In the genomic region with DNA sequence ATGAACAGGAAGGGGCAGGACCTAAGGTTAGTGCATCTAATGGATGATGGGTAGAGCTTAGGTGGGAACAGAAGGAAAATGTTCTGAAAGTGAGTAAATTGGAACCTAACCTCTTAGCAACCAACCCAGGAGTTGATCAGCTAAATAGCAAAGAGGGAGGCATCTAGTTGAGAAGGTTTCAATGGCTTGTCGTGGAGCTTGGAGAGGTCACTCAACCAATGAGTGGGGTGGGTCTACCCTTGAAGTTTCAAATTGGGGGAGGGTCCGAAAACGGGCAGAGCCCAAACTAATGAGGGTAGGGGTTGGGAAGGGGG, we compare ENCODE assay signal across 9 cellular contexts. TPM values are rescaled to one million over a fixed set of nuclear protein-coding genes. Genes with fewer than 3 reads are reported as not detected.
DNase-seq lines count a peak whose midpoint lies in the region; ATAC-seq, FAIRE-seq and TF ChIP-seq lines count a peak whose summit lies in the region.
"Had no signal": no experiment of that assay in that cellular context is flagged by ENCODE, and none has a peak within 500 bp of the region (broad histone marks: within the 10 kb centered on the region; RNA-seq: fewer than 3 reads in every experiment).

No MANE protein-coding gene starts in this region.

- no peak for ATAC-seq in GM12878
- ATAC-seq in naive B cell (ENCODE audit: low read depth in 2 of 2): no peak
- no peak for ATAC-seq in HG02798 (IDR thresholded peaks at IDR 0.05; ENCODE audit: poor library complexity, unreplicated experiment)

- RAD21 ChIA-PET in GM12878 (lab: Charles Lee; ENCODE audit: unreplicated experiment): interaction anchor here (0.8 to 1.5 kb wide), 7 partner anchors 16 to 430 kb away, joined by 3 to 4 read pairs (median 3); a partner anchor contains a TSS

- H3K27me3 ChIP-seq in AG04450 (ENCODE audit: control insufficient read depth, insufficient read depth, low read length) (peaks cover 3% of the 10 kb centered on the region), GM12878 (replicated peaks in 1 of 2; ENCODE audit: control insufficient read depth in 2 of 2, insufficient read depth in 2 of 2, low read length in 1 of 2) (peaks cover 4 to 9% of the 10 kb centered on the region in 2 experiments; a peak in 3 of 4 replicates)

- 33% methylated on average over 3 of the region's 3 CpGs for WGBS in GM12878 (ENCODE audit: insufficient coverage, insufficient replicate concordance, low lambda C conversion rate, missing lambda C conversion rate)

- H3K4me1 ChIP-seq in GM12878 (ENCODE audit: control insufficient read depth, insufficient read depth, low read length): peaks cover 4% of the 10 kb centered on the region
- H3K4me1 ChIP-seq: foreskin keratinocyte had no signal

- H3K9me3 Mint-ChIP-seq in HFFc6 (no peaks in the 10 kb centered on the region), naive B cell (peaks cover 0 to 6% (median 0%) of the 10 kb centered on the region in 7 donors)

- TF ChIP-seq RAD21 in GM12878 (IDR thresholded peaks at IDR 0.05; ENCODE audit: insufficient read depth, low read depth, low read length): no peak

- in situ Hi-C loops in GM12878 (cut with MboI): no loop called here

- no peak overlapping the region for H3K9ac ChIP-seq in GM12878 (ENCODE audit: control insufficient read depth, insufficient read depth, low read length)

- TF ChIP-seq CTCF in AG04450 (IDR thresholded peaks at IDR 0.05; ENCODE audit: low read depth, low read length): no peak
- peak; percentile 60; the same call in 1 of the 2 replicates for TF ChIP-seq CTCF in HFFc6 (IDR thresholded peaks at IDR 0.05)
- TF ChIP-seq CTCF in GM12878 (IDR thresholded peaks at IDR 0.05 in 2 of 3, conservative IDR thresholded peaks at IDR 0.05 in 1 of 3; ENCODE audit: control insufficient read depth in 2 of 3, extremely low read depth in 1 of 3, insufficient read depth in 1 of 3, low read depth in 3 of 3, low read length in 3 of 3): no peak

- TF ChIP-seq EP300 in GM12878 (IDR thresholded peaks at IDR 0.05; ENCODE audit: borderline replicate concordance in 1 of 2, control insufficient read depth in 1 of 2, low read depth in 2 of 2, low read length in 2 of 2): no peak

- H3K9me3 ChIP-seq in AG04450 (ENCODE audit: control insufficient read depth, insufficient read depth, low read length): peaks cover 2% of the 10 kb centered on the region; the same call in 1 of the 2 replicates
- H3K9me3 ChIP-seq in GM12878 (replicated peaks; ENCODE audit: control insufficient read depth, insufficient read depth, low read length): no peaks in the 10 kb centered on the region

- H3K4me2 ChIP-seq in GM12878 (ENCODE audit: control insufficient read depth, insufficient read depth): peak overlapping the region; percentile 87

- peaks cover 14% of the 10 kb centered on the region for H3K27me3 Mint-ChIP-seq in HFFc6 (ENCODE audit: insufficient read depth)
- peaks cover 4 to 26% (median 8%) of the 10 kb centered on the region in 3 donors for H3K27me3 Mint-ChIP-seq in naive B cell

- BruUV-seq in GM12878 (replicated peaks; lab: Mats Ljungman, UMichigan): no TSS peak

- no peak for DNase-seq in AG04450 (ENCODE audit: low read depth, low spot score)
- DNase-seq in HFFc6: no peak
- no peak for DNase-seq in GM12878 (ENCODE audit: low read depth, low spot score)
- DNase-seq in naive B cell: no peak
- no peak for DNase-seq in stimulated activated CD4-positive, alpha-beta T cell treated with anti-CD3 and anti-CD28 coated beads, Interleukin-4, amount 100 ng/mL, for 1 hour
- DNase-seq in COLO829 (ENCODE audit: low spot score): no peak
- DNase-seq in NCI-H2196 (lab: John Stamatoyannopoulos, UW; ENCODE audit: unreplicated experiment): no peak

- H2AFZ ChIP-seq in GM12878 (ENCODE audit: control insufficient read depth, low read depth, low read length): peak overlapping the region; percentile 82

- TF ChIP-seq POLR2A in GM12878 (IDR thresholded peaks at IDR 0.05; ENCODE audit: low read depth, low read length): no peak

- CTCF ChIA-PET in AG04450 (lab: Charles Lee) (interaction anchor here (0.6 to 1.6 kb wide), 5 partner anchors 28 to 634 kb away, joined by 3 to 12 read pairs (median 4); no protein-coding TSS in a partner anchor), GM12878 (lab: Yijun Ruan, JAX) (interaction anchor here (0.5 to 1.8 kb wide), 21 partner anchors 8 to 1545 kb away, joined by 3 to 14 read pairs (median 3); a partner anchor contains a TSS)

- peak overlapping the region; percentile 10; the same call in 1 of the 2 replicates for H3K27ac Mint-ChIP-seq in HFFc6
- H3K27ac Mint-ChIP-seq in naive B cell: peak overlapping the region in 4 of 6 donors; percentile 69 to 97 (median 76)

- peak overlapping the region; percentile 31 for H3K27ac ChIP-seq in AG04450 (ENCODE audit: low read depth, low read length)
- no peak overlapping the region for H3K27ac ChIP-seq in GM12878 (ENCODE audit: control insufficient read depth, insufficient read depth)

- H3K79me2 ChIP-seq in GM12878 (ENCODE audit: control insufficient read depth, insufficient read depth, low read length): no peaks in the 10 kb centered on the region

- H3K4me3 Mint-ChIP-seq in HFFc6: peak overlapping the region; percentile 60
- peak overlapping the region; percentile 20 to 88 (median 70) for H3K4me3 Mint-ChIP-seq in naive B cell

- H4K20me1 ChIP-seq in GM12878 (ENCODE audit: control insufficient read depth, insufficient read depth): no peaks in the 10 kb centered on the region

- POLR2A ChIA-PET in AG04450 (lab: Yijun Ruan, JAX) (interaction anchor here (0.5 to 1.9 kb wide), 13 partner anchors 15 to 150 kb away, joined by 3 to 14 read pairs (median 4); a partner anchor contains a TSS), GM12878 (lab: Charles Lee) (interaction anchor here (0.6 to 1.7 kb wide), 8 partner anchors 33 to 223 kb away, joined by 3 to 6 read pairs (median 4); a partner anchor contains a TSS)

- peaks cover 23% of the 10 kb centered on the region for H3K4me1 Mint-ChIP-seq in HFFc6 (ENCODE audit: low read depth)
- H3K4me1 Mint-ChIP-seq in naive B cell: peaks cover 19 to 21% (median 19%) of the 10 kb centered on the region in 3 donors

- FAIRE-seq in GM12878 (lab: Jason Lieb, UNC): no peak

- H3K36me3 Mint-ChIP-seq in HFFc6 (ENCODE audit: low read depth): no peaks in the 10 kb centered on the region
- no peaks in the 10 kb centered on the region for H3K36me3 Mint-ChIP-seq in naive B cell

- H3K4me3 ChIP-seq in AG04450 (ENCODE audit: low read depth, low read length): peak overlapping the region; percentile 7; the same call in 1 of the 2 replicates
- H3K4me3 ChIP-seq in GM12878: peak overlapping the region; percentile 23; the same call in 1 of the 2 replicates

- H3K36me3 ChIP-seq in GM12878 (ENCODE audit: control insufficient read depth in 2 of 2, insufficient read depth in 2 of 2, low read length in 1 of 2): no peaks in the 10 kb centered on the region

- intact Hi-C loops in GM12878 (cut with micrococcal nuclease; ENCODE audit: unreplicated experiment): no loop called here

- SMC1A ChIA-PET in GM12878 (lab: Charles Lee; ENCODE audit: uncharacterized antibody, unreplicated experiment): interaction anchor here (0.7 to 1.0 kb wide), 4 partner anchors 33 to 784 kb away, joined by 3 read pairs; no protein-coding TSS in a partner anchor

RNA-seq across cellular contexts. Expression of a gene that starts 5.7 kb away (rescaled TPM):
- 42.5 and 62.7 TPM in 2 replicates for polyA plus RNA-seq in AG04450 (2011; rRNA removed)
- 65.5 and 108 TPM in 2 replicates for polyA minus RNA-seq in AG04450 (2011; rRNA and poly(A)+ RNA removed)
- total RNA-seq in HFFc6 (2021; fragmentation: NEBNext Ultra II Directional; extraction: Animal tissue kit (Norgen Biotek cat#: 25700)): 10 to 100 TPM; 58.5 to 95.2 (median 83.0) TPM
- 26.1 and 35.1 TPM in 2 replicates for total RNA-seq in GM12878 (2013; cell fraction: nucleolus; rRNA removed)
- total RNA-seq in GM12878 (2014; rRNA removed): 60.8 and 79.0 TPM in 2 replicates
- total RNA-seq in GM12878 (2014; rRNA removed; fragmentation: Illumina TruSeq; extraction: Trizol): 22.9 and 26.0 TPM in 2 replicates
- total RNA-seq in GM12878 (2021): 111 and 115 TPM in 2 replicates
- 43.8 TPM for polyA plus RNA-seq in GM12878 (2011; ENCODE audit: low read depth)
- 17.5 and 38.8 TPM in 2 replicates for polyA plus RNA-seq in GM12878 (2011; rRNA removed)
- polyA plus RNA-seq in GM12878 (2011; cell fraction: cytosol; rRNA removed): 59.2 and 80.0 TPM in 2 replicates
- 155 and 167 TPM in 2 replicates for polyA plus RNA-seq in GM12878 (2011; cell fraction: nucleus; rRNA removed)
- polyA plus RNA-seq in GM12878 (2012): 84.1 and 89.2 TPM in 2 replicates
- 30.6 and 55.0 TPM in 2 replicates for polyA plus RNA-seq in GM12878 (2014; fragmentation: Illumina TruSeq; extraction: Trizol)
- 10 to 100 TPM in 1 of 2 experiments, 1 to 10 TPM in 1; 2.3 to 15.1 TPM for polyA plus RNA-seq in GM12878 (2014; fragmentation: Nextera tagmentation; extraction: Ambion mirVana)
- polyA plus RNA-seq in GM12878 (2014; rRNA removed): 96.3 and 111 TPM in 2 replicates
- polyA plus RNA-seq in GM12878 (2016; fragmentation: Nextera tagmentation; extraction: Ambion mirVana): 100 to 1,000 TPM; 112 to 123 TPM
- 47.3 and 87.5 TPM in 2 replicates for polyA minus RNA-seq in GM12878 (2011; rRNA and poly(A)+ RNA removed)
- 89.1 and 95.6 TPM in 2 replicates for polyA minus RNA-seq in GM12878 (2011; cell fraction: cytosol; rRNA and poly(A)+ RNA removed)
- 33.5 and 51.2 TPM in 2 replicates for polyA minus RNA-seq in GM12878 (2011; cell fraction: nucleus; rRNA and poly(A)+ RNA removed)
- polyA plus RNA-seq in naive B cell (ENCODE audit: low read depth in 6 of 6): 100 to 1,000 TPM; 125 to 196 (median 152) TPM

RNA-seq across cellular contexts. Expression of a gene that starts 30.2 kb away (rescaled TPM):
- polyA plus RNA-seq in AG04450 (2011; rRNA removed) (41.3 and 70.3 TPM in 2 replicates), GM12878 (2011; rRNA removed) (1.5 and 2.7 TPM in 2 replicates), GM12878 (2014; fragmentation: Illumina TruSeq; extraction: Trizol) (2.6 and 5.9 TPM in 2 replicates), GM12878 (2014; fragmentation: Nextera tagmentation; extraction: Ambion mirVana) (under 1 TPM in 1 of 2 experiments, not detected in 1; 0.09 TPM), GM12878 (2014; rRNA removed) (21.8 and 23.5 TPM in 2 replicates), GM12878 (2016; fragmentation: Nextera tagmentation; extraction: Ambion mirVana) (1 to 10 TPM; 8.8 to 9.5 TPM), naive B cell (ENCODE audit: low read depth in 6 of 6) (10 to 100 TPM in 5 of 6 donors, 1 to 10 TPM in 1; 9.6 to 18.1 (median 14.5) TPM)
- polyA minus RNA-seq in AG04450 (2011; rRNA and poly(A)+ RNA removed): 41.9 and 53.5 TPM in 2 replicates
- 10 to 100 TPM; 36.6 to 54.9 (median 51.4) TPM for total RNA-seq in HFFc6 (2021; fragmentation: NEBNext Ultra II Directional; extraction: Animal tissue kit (Norgen Biotek cat#: 25700))
- 26.9 and 32.3 TPM in 2 replicates for total RNA-seq in GM12878 (2013; cell fraction: nucleolus; rRNA removed)
- total RNA-seq in GM12878 (2014; rRNA removed) (6.6 and 8.5 TPM in 2 replicates), GM12878 (2014; rRNA removed; fragmentation: Illumina TruSeq; extraction: Trizol) (3.1 and 3.7 TPM in 2 replicates), GM12878 (2021) (34.6 and 35.9 TPM in 2 replicates)
- polyA plus RNA-seq in GM12878 (2011; ENCODE audit: low read depth): 29.6 TPM
- polyA plus RNA-seq in GM12878 (2011; cell fraction: cytosol; rRNA removed): 4.9 and 5.7 TPM in 2 replicates
- polyA plus RNA-seq in GM12878 (2011; cell fraction: nucleus; rRNA removed): 24.7 and 25.2 TPM in 2 replicates
- 38.1 and 69.0 TPM in 2 replicates for polyA plus RNA-seq in GM12878 (2012)
- polyA minus RNA-seq in GM12878 (2011; rRNA and poly(A)+ RNA removed): 1.5 and 7.1 TPM in 2 replicates
- polyA minus RNA-seq in GM12878 (2011; cell fraction: cytosol; rRNA and poly(A)+ RNA removed): 14.1 and 19.4 TPM in 2 replicates
- 3.0 and 6.6 TPM in 2 replicates for polyA minus RNA-seq in GM12878 (2011; cell fraction: nucleus; rRNA and poly(A)+ RNA removed)
